ENCODE assay signal across 8 cellular contexts in the genomic region with DNA sequence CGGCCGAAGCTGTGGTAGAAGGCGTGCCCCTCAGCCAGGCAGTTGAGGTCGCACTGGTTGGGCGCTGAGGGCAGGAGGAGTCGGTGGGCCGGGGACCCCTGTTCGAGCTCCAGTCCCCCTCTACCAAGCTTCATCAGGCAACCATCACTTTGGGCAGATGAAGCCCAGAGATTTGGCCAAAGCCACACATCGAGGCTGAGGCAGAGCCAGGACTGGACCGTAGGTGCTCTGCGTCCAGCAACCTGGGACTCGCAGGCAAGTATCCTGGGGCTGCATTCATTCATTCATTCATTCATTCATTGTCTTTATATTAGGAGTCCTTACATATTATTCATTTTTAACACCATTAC. TPM values are rescaled to one million over a fixed set of nuclear protein-coding genes. Genes with fewer than 3 reads are reported as not detected.
DNase-seq lines count a peak whose midpoint lies in the region; ATAC-seq and TF ChIP-seq lines count a peak whose summit lies in the region.

No MANE protein-coding gene starts in this region.

- H3K27me3 Mint-ChIP-seq in activated naive CD4-positive, alpha-beta T cell treated with anti-CD3 and anti-CD28 coated beads, Interleukin-2, amount 50 U/mL, for 24 hours: no peaks in the 10 kb centered on the region
- H3K27me3 Mint-ChIP-seq in activated naive CD4-positive, alpha-beta T cell treated with anti-CD3 and anti-CD28 coated beads, Interleukin-2, amount 10 ng/mL, durations not matched to agents 7 days and 5 days: peaks cover 80% of the 10 kb centered on the region
- peaks cover 44% of the 10 kb centered on the region for H3K27me3 Mint-ChIP-seq in type B pancreatic cell

- CTCF ChIA-PET in activated naive CD4-positive, alpha-beta T cell treated with anti-CD3 and anti-CD28 coated beads, Interleukin-2, amount 10 ng/mL, durations not matched to agents 7 days and 5 days (lab: Charles Lee): no interaction called here

- no peaks in the 10 kb centered on the region for H3K36me3 Mint-ChIP-seq in activated naive CD4-positive, alpha-beta T cell treated with anti-CD3 and anti-CD28 coated beads, Interleukin-2, amount 50 U/mL, for 24 hours
- H3K36me3 Mint-ChIP-seq in activated naive CD4-positive, alpha-beta T cell treated with anti-CD3 and anti-CD28 coated beads, Interleukin-2, amount 10 ng/mL, durations not matched to agents 7 days and 5 days: peaks cover 4% of the 10 kb centered on the region
- H3K36me3 Mint-ChIP-seq in type B pancreatic cell: no peaks in the 10 kb centered on the region

- H3K27me3 ChIP-seq in lung (ENCODE audit: control insufficient read depth, insufficient read depth): no peaks in the 10 kb centered on the region

- no peak for TF ChIP-seq CTCF in lung (IDR thresholded peaks at IDR 0.05; ENCODE audit: control extremely low read depth, extremely low read depth)
- no peak for TF ChIP-seq CTCF in type B pancreatic cell (conservative IDR thresholded peaks at IDR 0.05)

- peaks cover 19% of the 10 kb centered on the region for H3K4me1 Mint-ChIP-seq in activated naive CD4-positive, alpha-beta T cell treated with anti-CD3 and anti-CD28 coated beads, Interleukin-2, amount 50 U/mL, for 24 hours
- peaks cover 15% of the 10 kb centered on the region for H3K4me1 Mint-ChIP-seq in activated naive CD4-positive, alpha-beta T cell treated with anti-CD3 and anti-CD28 coated beads, Interleukin-2, amount 10 ng/mL, durations not matched to agents 7 days and 5 days
- peaks cover 11% of the 10 kb centered on the region for H3K4me1 Mint-ChIP-seq in type B pancreatic cell (ENCODE audit: unreplicated experiment)

- peaks cover 0 to 5% of the 10 kb centered on the region in 2 donors for H3K4me1 ChIP-seq in lung (ENCODE audit: control insufficient read depth in 2 of 2, insufficient read depth in 2 of 2, low read length in 2 of 2)

- ATAC-seq in lung (ENCODE audit: insufficient read depth, low FRiP score): no peak

- H3K27ac ChIP-seq in caudate nucleus (ENCODE audit: low read depth, low read length) (peak overlapping the region; percentile 95), lung (ENCODE audit: low read depth in 1 of 2, low read length in 1 of 2) (peak overlapping the region in 1 of 2 donors; percentile 62)

- peak overlapping the region; percentile 21 for H3K4me3 ChIP-seq in lung

- peak overlapping the region; percentile 5 for H3K4me3 Mint-ChIP-seq in activated naive CD4-positive, alpha-beta T cell treated with anti-CD3 and anti-CD28 coated beads, Interleukin-2, amount 50 U/mL, for 24 hours
- H3K4me3 Mint-ChIP-seq in activated naive CD4-positive, alpha-beta T cell treated with anti-CD3 and anti-CD28 coated beads, Interleukin-2, amount 10 ng/mL, durations not matched to agents 7 days and 5 days: no peak overlapping the region
- H3K4me3 Mint-ChIP-seq in type B pancreatic cell: peak overlapping the region; percentile 59

- no peak overlapping the region for H3K27ac Mint-ChIP-seq in activated naive CD4-positive, alpha-beta T cell treated with anti-CD3 and anti-CD28 coated beads, Interleukin-2, amount 50 U/mL, for 24 hours
- no peak overlapping the region for H3K27ac Mint-ChIP-seq in activated naive CD4-positive, alpha-beta T cell treated with anti-CD3 and anti-CD28 coated beads, Interleukin-2, amount 10 ng/mL, durations not matched to agents 7 days and 5 days
- no peak overlapping the region for H3K27ac Mint-ChIP-seq in type B pancreatic cell

- H3K9me3 Mint-ChIP-seq in activated naive CD4-positive, alpha-beta T cell treated with anti-CD3 and anti-CD28 coated beads, Interleukin-2, amount 50 U/mL, for 24 hours: no peaks in the 10 kb centered on the region
- peaks cover 4% of the 10 kb centered on the region for H3K9me3 Mint-ChIP-seq in activated naive CD4-positive, alpha-beta T cell treated with anti-CD3 and anti-CD28 coated beads, Interleukin-2, amount 10 ng/mL, durations not matched to agents 7 days and 5 days
- peaks cover 3% of the 10 kb centered on the region for H3K9me3 Mint-ChIP-seq in type B pancreatic cell

- 29 to 37% methylated on average over 12 of the region's 12 CpGs for WGBS in lung, 2 donors

- no peaks in the 10 kb centered on the region for H3K36me3 ChIP-seq in lung (ENCODE audit: control insufficient read depth in 2 of 2, insufficient read depth in 2 of 2, low read length in 2 of 2)

- H3K9me3 ChIP-seq in lung (ENCODE audit: control insufficient read depth in 2 of 2, insufficient read depth in 1 of 2, low read length in 1 of 2): peaks cover 0 to 8% of the 10 kb centered on the region in 2 donors

- no peak for DNase-seq in activated naive CD4-positive, alpha-beta T cell treated with anti-CD3 and anti-CD28 coated beads, Interleukin-2, amount 10 ng/mL, durations not matched to agents 7 days and 5 days
- peak in 1 of 61 donors; percentile 46 for DNase-seq in caudate nucleus (lab: John Stamatoyannopoulos, UW)
- no peak for DNase-seq in lung (ENCODE audit: low spot score)
- DNase-seq in type B pancreatic cell (ENCODE audit: extremely low spot score, unreplicated experiment): no peak
- no peak for DNase-seq in stimulated activated CD4-positive, alpha-beta T cell treated with anti-CD3 and anti-CD28 coated beads, Interleukin-4, amount 100 ng/mL, for 24 hours
- DNase-seq in NCI-H1436 treated with DMSO at 0.1 percent for 48 hours (lab: John Stamatoyannopoulos, UW): no peak
- DNase-seq in DMS53 (lab: John Stamatoyannopoulos, UW): no peak

RNA-seq across cellular contexts. Expression of gene ADAMTSL5, which starts 4.3 kb away (rescaled TPM):
- total RNA-seq in lung (1 to 10 TPM in 1 of 2 donors, under 1 TPM in 1; 0.97 to 2.8 TPM), type B pancreatic cell (ENCODE audit: low replicate concordance) (3.4 and 10.6 TPM in 2 replicates)
- 1 to 10 TPM; 1.4 to 1.5 TPM for polyA plus RNA-seq in lung

RNA-seq across cellular contexts. Expression of gene PLK5, which starts 15.4 kb away (rescaled TPM):
- total RNA-seq in lung: not detected
- polyA plus RNA-seq in lung: under 1 TPM in 1 of 2 donors, not detected in 1; 0.09 TPM
- total RNA-seq in type B pancreatic cell (ENCODE audit: low replicate concordance): 0.24 TPM in 1 of 2 replicates, not detected in the other

RNA-seq across cellular contexts. Expression of gene REEP6, which starts 17.5 kb away (rescaled TPM):
- total RNA-seq in lung: 1 to 10 TPM; 3.0 to 6.8 TPM
- polyA plus RNA-seq in lung: 1 to 10 TPM; 2.5 to 7.6 TPM
- total RNA-seq in type B pancreatic cell (ENCODE audit: low replicate concordance): 17.3 and 34.5 TPM in 2 replicates

RNA-seq across cellular contexts. Expression of gene PCSK4, which starts 18.3 kb away (rescaled TPM):
- 1 to 10 TPM; 7.1 to 7.9 TPM for total RNA-seq in lung
- polyA plus RNA-seq in lung: 1 to 10 TPM; 2.3 to 3.7 TPM
- 9.6 and 12.4 TPM in 2 replicates for total RNA-seq in type B pancreatic cell (ENCODE audit: low replicate concordance)

RNA-seq across cellular contexts. Expression of gene C19orf25, which starts 29.5 kb away (rescaled TPM):
- total RNA-seq in lung (10 to 100 TPM; 24.1 to 35.8 TPM), type B pancreatic cell (ENCODE audit: low replicate concordance) (36.6 and 37.5 TPM in 2 replicates)
- polyA plus RNA-seq in lung: 10 to 100 TPM; 33.3 to 42.6 TPM
